In the genomic region with DNA sequence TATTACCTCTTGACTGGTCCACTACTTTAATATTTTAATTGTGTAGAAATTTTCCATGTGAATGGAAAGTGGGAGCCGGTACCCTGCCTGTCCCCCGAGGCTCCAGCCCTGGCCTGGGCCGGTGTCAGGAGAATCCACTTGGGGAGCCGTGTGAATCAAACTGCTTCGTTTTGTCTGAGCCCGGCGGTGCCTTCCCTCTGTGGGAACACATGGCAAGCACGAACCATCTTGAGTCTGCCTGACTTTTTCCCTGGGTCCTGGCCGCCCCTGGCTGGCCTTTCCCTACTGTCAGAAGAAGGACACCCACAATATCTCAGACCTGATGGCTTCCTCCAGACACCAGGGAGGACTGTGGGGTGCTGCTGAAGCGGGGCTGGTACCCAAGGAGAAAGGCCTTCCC, we compare ENCODE assay signal across 22 cellular contexts. TPM values are rescaled to one million over a fixed set of nuclear protein-coding genes. Genes with fewer than 3 reads are reported as not detected.
"Had no signal": no experiment of that assay in that cellular context is flagged by ENCODE, and none has a peak within 500 bp of the region (broad histone marks: within the 10 kb centered on the region; RNA-seq: fewer than 3 reads in every experiment).

No MANE protein-coding gene starts in this region.

- H3K36me3 ChIP-seq: cardiac muscle cell, neural progenitor cell had no signal

- H3K9me3 Mint-ChIP-seq: memory B cell, neural progenitor cell had no signal

- H3K27me3 Mint-ChIP-seq: memory B cell, type B pancreatic cell had no signal

- H3K36me3 Mint-ChIP-seq: neural progenitor cell, type B pancreatic cell had no signal

- DNase-seq: effector CD8-positive, alpha-beta T cell; erythroblast; esophagus squamous epithelium; foreskin melanocyte; mucosa of descending colon; naive thymus-derived CD4-positive, alpha-beta T cell; psoas muscle; small intestine; stimulated activated CD4-positive, alpha-beta T cell treated with anti-CD3 and anti-CD28 coated beads, Interleukin-15, amount 100 ng/mL, for 24 hours; stimulated activated CD4-positive, alpha-beta T cell treated with anti-CD3 and anti-CD28 coated beads, Interleukin-4, amount 100 ng/mL, for 1 hour; stimulated activated CD8-positive, alpha-beta memory T cell treated with anti-CD3 and anti-CD28 coated beads, Interleukin-4, amount 100 ng/mL, for 48 hours; stimulated activated naive CD4-positive, alpha-beta T cell treated with Interleukin-2 at 50 U/mL for 16 hours; stomach; thyroid gland had no signal

- H3K9ac ChIP-seq: neural progenitor cell had no signal

- H2AFZ ChIP-seq: neural progenitor cell had no signal

- H3K4me1 ChIP-seq: neural progenitor cell, psoas muscle had no signal

- H3K4me3 ChIP-seq: cardiac muscle cell, esophagus squamous epithelium, lung, mucosa of descending colon, neural progenitor cell, psoas muscle, stomach, thyroid gland had no signal

- H3K4me1 Mint-ChIP-seq: nephron had no signal

- H3K27ac Mint-ChIP-seq: memory B cell, nephron, neural progenitor cell had no signal

- H3K4me3 Mint-ChIP-seq: memory B cell; naive thymus-derived CD4-positive, alpha-beta T cell; nephron; neural progenitor cell; type B pancreatic cell had no signal

- H3K27ac ChIP-seq: cardiac muscle cell, esophagus squamous epithelium, neural progenitor cell, psoas muscle, thyroid gland had no signal

- ATAC-seq: mucosa of descending colon; naive thymus-derived CD4-positive, alpha-beta T cell; psoas muscle; right cardiac atrium had no signal

- H3K9me3 ChIP-seq: esophagus squamous epithelium, mucosa of descending colon, psoas muscle, stomach, thyroid gland had no signal

- H3K27me3 ChIP-seq: cardiac muscle cell, esophagus squamous epithelium, neural progenitor cell, stomach, thyroid gland had no signal

- H3K4me2 ChIP-seq: neural progenitor cell had no signal

RNA-seq across cellular contexts. Expression of a gene that starts 58.0 kb away (rescaled TPM):
- total RNA-seq: endothelial cell of umbilical vein had no signal
- polyA plus RNA-seq: endothelial cell of umbilical vein had no signal
